In genomic region chr9:116541402-116541801, GRCh38 we compare ENCODE assay signal across 25 cellular contexts.
A peak's percentile ranks its signal among the peaks of the same experiment; 100 is the strongest.
DNase-seq lines count a peak whose midpoint lies in the region; ATAC-seq and TF ChIP-seq lines count a peak whose summit lies in the region.
"Had no signal": no experiment of that assay in that cellular context is flagged by ENCODE, and none has a peak within 500 bp of the region (broad histone marks: within the 10 kb centered on the region; RNA-seq: fewer than 3 reads in every experiment).

No MANE protein-coding gene starts in this region.

- POLR2A ChIA-PET in PC-3 (lab: Charles Lee; ENCODE audit: unreplicated experiment), result no interaction called here

- no peak overlapping the region for H3K4me2 ChIP-seq in PC-3 (ENCODE audit: low read length)

- no peaks in the 10 kb centered on the region for H3K9me3 ChIP-seq in esophagus muscularis mucosa
- no peaks in the 10 kb centered on the region for H3K9me3 ChIP-seq in PC-3 (ENCODE audit: low read length)

- CTCF ChIA-PET in PC-3 (lab: Charles Lee), result no interaction called here

- intact Hi-C loops in esophagus muscularis mucosa (cut with DNase I), result no loop called here
- intact Hi-C loops in PC-3 (cut with micrococcal nuclease), result no loop called here

- no peaks in the 10 kb centered on the region for H3K79me2 ChIP-seq in PC-3 (ENCODE audit: low read length)

- H3K27ac ChIP-seq in esophagus muscularis mucosa (replicated peaks in 1 of 4) (no peak overlapping the region), PC-3 (ENCODE audit: low read length) (no peak overlapping the region)
- H3K27ac ChIP-seq: 22Rv1, RWPE1 had no signal

- BruUV-seq in PC-3 (replicated peaks; lab: Mats Ljungman, UMichigan), result no TSS peak

- H3K4me3 ChIP-seq in esophagus muscularis mucosa (no peak overlapping the region), PC-3 (ENCODE audit: low read length) (no peak overlapping the region)

- TF ChIP-seq CTCF in esophagus muscularis mucosa (IDR thresholded peaks at IDR 0.05), result no peak
- no peak for TF ChIP-seq CTCF in PC-3 (conservative IDR thresholded peaks at IDR 0.05; ENCODE audit: low read depth, low read length)

- no peaks in the 10 kb centered on the region for H3K9me2 ChIP-seq in PC-3 (replicated peaks; ENCODE audit: low read length)

- H2AFZ ChIP-seq in PC-3 (ENCODE audit: low read length), result no peak overlapping the region

- no peaks in the 10 kb centered on the region for H3F3A ChIP-seq in PC-3 (ENCODE audit: low read length, unreplicated experiment)

- no peak for TF ChIP-seq POLR2A in esophagus muscularis mucosa (IDR thresholded peaks at IDR 0.05; ENCODE audit: low read depth)

- H3K36me3 ChIP-seq in esophagus muscularis mucosa, result no peaks in the 10 kb centered on the region
- no peaks in the 10 kb centered on the region for H3K36me3 ChIP-seq in PC-3 (ENCODE audit: low read depth, low read length)

- no peaks in the 10 kb centered on the region for H4K20me1 ChIP-seq in PC-3 (ENCODE audit: low read length)

- H3K27me3 ChIP-seq in esophagus muscularis mucosa (no peaks in the 10 kb centered on the region), PC-3 (ENCODE audit: low read length) (no peaks in the 10 kb centered on the region)

- no peak for TF ChIP-seq EP300 in esophagus muscularis mucosa (IDR thresholded peaks at IDR 0.05)

- DNase-seq in DMS 273 (lab: John Stamatoyannopoulos, UW; ENCODE audit: unreplicated experiment), result peak; percentile 14
- no peak for DNase-seq in DMS 273 treated with DMSO at 0.1 percent for 48 hours (lab: John Stamatoyannopoulos, UW)
- peak; percentile 26 to 34 for DNase-seq in Kasumi-1 (lab: John Stamatoyannopoulos, UW)
- DNase-seq in NOMO-1 treated with DMSO at 0.1 percent for 48 hours (lab: John Stamatoyannopoulos, UW; ENCODE audit: unreplicated experiment), result peak; percentile 37
- peak; percentile 39 for DNase-seq in esophagus muscularis mucosa (ENCODE audit: extremely low spot score)
- no peak for DNase-seq in NCI-H146 treated with DMSO at 0.1 percent for 48 hours (lab: John Stamatoyannopoulos, UW; ENCODE audit: unreplicated experiment)
- DNase-seq in NCI-H82 (lab: John Stamatoyannopoulos, UW), result no peak
- DNase-seq in PC-3, result no peak
- DNase-seq: ACHN; C1 segment of cervical spinal cord; CD8-positive, alpha-beta T cell; GOT3; NCI-H1092 treated with DMSO at 0.1 percent for 48 hours; NCI-H1436 treated with DMSO at 0.1 percent for 48 hours; NCI-H2029; NCI-H446; NCI-H748 treated with DMSO at 0.1 percent for 48 hours; NK-92 treated with Interleukin-12 subunit alpha and Interleukin-12 subunit beta, amount 100 ng/mL, for 24 hours; SHP77 treated with DMSO at 0.1 percent for 48 hours; T-cell; T1000 had no signal

- no peak for ATAC-seq in PC-3
- ATAC-seq: CD8-positive, alpha-beta T cell; HCT116; SK-N-SH treated with all-trans-retinoic acid at 6 μM for 48 hours; T-cell had no signal

- H3K9ac ChIP-seq in PC-3 (ENCODE audit: low read length), result no peak overlapping the region

- H3K4me1 ChIP-seq in esophagus muscularis mucosa, result no peaks in the 10 kb centered on the region
- H3K4me1 ChIP-seq in PC-3 (ENCODE audit: insufficient read depth, low read length), result no peaks in the 10 kb centered on the region

Comparison
In these comparisons a context has a peak if more than half of its experiments do, and no peak if none do; other contexts are left out.
1. DNase-seq: peak in DMS 273 (single experiment), Kasumi-1 (2 of 2), NOMO-1 treated with DMSO at 0.1 percent for 48 hours (single experiment) and esophagus muscularis mucosa (single experiment); none in DMS 273 treated with DMSO at 0.1 percent for 48 hours (single experiment), NCI-H146 treated with DMSO at 0.1 percent for 48 hours (single experiment), NCI-H82 (single experiment) and PC-3 (single experiment).